1 cellular context compared by ENCODE assay signal in the genomic region with DNA sequence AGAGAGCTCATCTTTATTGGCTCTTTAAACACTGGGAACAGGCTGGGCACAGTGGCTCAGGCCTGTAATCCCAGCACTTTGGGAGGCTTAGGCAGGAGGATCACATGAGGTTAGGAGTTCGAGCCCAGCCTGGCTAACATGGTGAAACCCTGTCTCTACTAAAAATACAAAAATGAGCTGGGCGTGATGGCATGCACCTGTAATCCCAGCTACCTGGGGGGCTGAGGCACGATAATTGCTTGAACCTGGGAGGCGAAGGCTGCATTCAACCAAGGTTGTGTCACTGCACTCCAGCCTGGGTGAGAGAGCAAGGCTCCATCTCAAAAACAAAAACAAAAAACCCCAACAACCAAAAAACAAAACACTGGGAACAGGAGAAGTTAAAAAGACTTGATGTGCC.
TF ChIP-seq lines count a peak whose summit lies in the region.

No MANE protein-coding gene starts in this region.

TF ChIP-seq in IMR-90, 13 proteins besides CTCF, POLR2A, EP300 and RAD21 (continued from another document):
- TF ChIP-seq, protein P1, sequence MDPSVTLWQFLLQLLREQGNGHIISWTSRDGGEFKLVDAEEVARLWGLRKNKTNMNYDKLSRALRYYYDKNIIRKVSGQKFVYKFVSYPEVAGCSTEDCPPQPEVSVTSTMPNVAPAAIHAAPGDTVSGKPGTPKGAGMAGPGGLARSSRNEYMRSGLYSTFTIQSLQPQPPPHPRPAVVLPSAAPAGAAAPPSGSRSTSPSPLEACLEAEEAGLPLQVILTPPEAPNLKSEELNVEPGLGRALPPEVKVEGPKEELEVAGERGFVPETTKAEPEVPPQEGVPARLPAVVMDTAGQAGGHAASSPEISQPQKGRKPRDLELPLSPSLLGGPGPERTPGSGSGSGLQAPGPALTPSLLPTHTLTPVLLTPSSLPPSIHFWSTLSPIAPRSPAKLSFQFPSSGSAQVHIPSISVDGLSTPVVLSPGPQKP (IDR thresholded peaks at IDR 0.05; ENCODE audit: borderline replicate concordance, low read depth, low read length), result no peak
- no peak for TF ChIP-seq RCOR1 (IDR thresholded peaks at IDR 0.05; ENCODE audit: insufficient replicate concordance, low read length)
- TF ChIP-seq MXI1 (IDR thresholded peaks at IDR 0.05; ENCODE audit: borderline replicate concordance, low read depth, low read length), result no peak
- TF ChIP-seq RFX5 (IDR thresholded peaks at IDR 0.05; ENCODE audit: low read depth, low read length), result no peak
- TF ChIP-seq NFE2L2 (IDR thresholded peaks at IDR 0.05; ENCODE audit: low read depth, low read length), result no peak
- no peak for TF ChIP-seq MAFK (IDR thresholded peaks at IDR 0.05; ENCODE audit: low read depth, low read length)
- no peak for TF ChIP-seq FOS (IDR thresholded peaks at IDR 0.05; ENCODE audit: low read depth, low read length)
- TF ChIP-seq SMC3 (IDR thresholded peaks at IDR 0.05; ENCODE audit: low read depth, low read length), result no peak
